ENCODE assay signal across 12 cellular contexts in the genomic region with DNA sequence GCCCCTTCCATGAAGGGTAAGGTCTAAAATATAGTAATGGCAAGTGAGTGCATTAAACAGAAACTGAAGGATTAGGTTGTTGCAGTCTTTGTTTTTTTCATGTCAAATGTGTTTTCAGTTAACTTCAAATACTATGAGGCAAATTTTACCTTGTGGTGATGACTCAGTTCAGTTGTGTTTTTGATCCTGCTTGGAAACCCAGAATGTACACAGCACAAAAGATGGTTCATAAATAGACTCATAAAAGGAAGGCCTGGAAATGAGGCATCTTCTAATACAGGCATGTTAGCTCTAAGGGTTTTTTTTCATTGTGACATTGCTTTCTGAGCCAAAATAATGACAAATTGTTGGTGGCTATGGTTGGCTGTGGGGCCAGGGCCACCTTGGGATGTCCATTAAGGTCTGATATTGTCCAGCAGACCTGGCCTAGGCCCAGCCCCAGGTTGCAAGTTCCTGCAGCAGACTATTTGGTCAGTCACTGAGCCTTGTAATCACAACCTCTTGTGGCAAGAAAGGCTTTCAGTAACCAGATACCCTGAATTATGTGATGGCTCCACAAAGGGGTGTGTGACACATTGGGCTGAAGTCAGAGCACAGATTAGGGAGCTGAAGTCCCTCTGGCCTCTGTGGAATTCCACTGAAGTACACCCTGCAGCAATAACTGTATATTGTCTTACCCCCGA.
DNase-seq lines count a peak whose midpoint lies in the region; ATAC-seq and TF ChIP-seq lines count a peak whose summit lies in the region.
"Had no signal": no experiment of that assay in that cellular context is flagged by ENCODE, and none has a peak within 500 bp of the region (broad histone marks: within the 10 kb centered on the region; RNA-seq: fewer than 3 reads in every experiment).

No MANE protein-coding gene starts in this region.

- WGBS in transverse colon (ENCODE audit: low coverage in 1 of 2), 2 donors, result 100% methylated on average over 1 of the region's 1 CpG; no CpG with 5 or more reads in 1 of the 2 donors

- peak; percentile 46 for ATAC-seq in activated CD8-positive, alpha-beta T cell treated with anti-CD3 and anti-CD28 coated beads for 36 hours
- ATAC-seq in activated CD8-positive, alpha-beta T cell treated with anti-CD3 and anti-CD28 coated beads, Interleukin-2, amount 10 ng/mL, durations not matched to agents 7 days and 5 days, result no peak
- ATAC-seq in stimulated activated effector memory CD8-positive, alpha-beta T cell treated with anti-CD3 and anti-CD28 coated beads, Interleukin-12 subunit alpha, Interleukin-12 subunit beta, amount 100 ng/mL, for 72 hours, result peak; percentile 82
- ATAC-seq in T-cell (replicated peaks in 1 of 4), result no peak
- ATAC-seq: lower lobe of right lung had no signal

- no peaks in the 10 kb centered on the region for H3K9me3 Mint-ChIP-seq in activated CD8-positive, alpha-beta T cell treated with anti-CD3 and anti-CD28 coated beads for 36 hours
- no peaks in the 10 kb centered on the region for H3K9me3 Mint-ChIP-seq in activated CD8-positive, alpha-beta T cell treated with anti-CD3 and anti-CD28 coated beads, Interleukin-2, amount 10 ng/mL, durations not matched to agents 7 days and 5 days (ENCODE audit: insufficient read depth)
- H3K9me3 Mint-ChIP-seq in stimulated activated effector memory CD8-positive, alpha-beta T cell treated with anti-CD3 and anti-CD28 coated beads, Interleukin-12 subunit alpha, Interleukin-12 subunit beta, amount 100 ng/mL, for 72 hours, result no peaks in the 10 kb centered on the region
- no peaks in the 10 kb centered on the region for H3K9me3 Mint-ChIP-seq in T-cell

- H3K27me3 ChIP-seq in SJCRH30, result no peaks in the 10 kb centered on the region
- H3K27me3 ChIP-seq in transverse colon, result no peaks in the 10 kb centered on the region
- H3K27me3 ChIP-seq in tibial artery, result peaks cover 0 to 14% of the 10 kb centered on the region in 2 donors

- DNase-seq in activated CD8-positive, alpha-beta T cell treated with anti-CD3 and anti-CD28 coated beads for 36 hours, result no peak
- DNase-seq in activated CD8-positive, alpha-beta T cell treated with anti-CD3 and anti-CD28 coated beads, Interleukin-2, amount 10 ng/mL, durations not matched to agents 7 days and 5 days, result no peak
- peak; percentile 39 to 60 for DNase-seq in SJCRH30
- peak; percentile 75 for DNase-seq in fibroblast of gingiva (ENCODE audit: low read depth)
- DNase-seq in stimulated activated effector memory CD8-positive, alpha-beta T cell treated with anti-CD3 and anti-CD28 coated beads, Interleukin-12 subunit alpha, Interleukin-12 subunit beta, amount 100 ng/mL, for 72 hours (ENCODE audit: low spot score in 2 of 2), result no peak
- DNase-seq in transverse colon, result no peak
- no peak for DNase-seq in tibial artery
- DNase-seq in T-cell, result no peak
- DNase-seq: KG1; lower lobe of right lung; NK-92 treated with Interleukin-12 subunit alpha and Interleukin-12 subunit beta, amount 100 ng/mL, for 24 hours had no signal

- CTCF ChIA-PET in activated CD8-positive, alpha-beta T cell treated with anti-CD3 and anti-CD28 coated beads for 36 hours (lab: Charles Lee), result interaction anchor here (1.4 kb wide), 1 partner anchor 8 kb away, joined by 4 read pairs; no protein-coding TSS in a partner anchor
- CTCF ChIA-PET in activated CD8-positive, alpha-beta T cell treated with anti-CD3 and anti-CD28 coated beads, Interleukin-2, amount 10 ng/mL, durations not matched to agents 7 days and 5 days (lab: Charles Lee), result interaction anchor here (1.0 kb wide), 2 partner anchors 21 to 174 kb away, joined by 3 to 5 read pairs; no protein-coding TSS in a partner anchor
- CTCF ChIA-PET in T-cell (lab: Charles Lee), result interaction anchor here in 1 of 2 donors (0.8 kb wide), 1 partner anchor 778 kb away, joined by 4 read pairs; no protein-coding TSS in a partner anchor

- H3K4me3 Mint-ChIP-seq in activated CD8-positive, alpha-beta T cell treated with anti-CD3 and anti-CD28 coated beads for 36 hours, result no peak overlapping the region
- H3K4me3 Mint-ChIP-seq in activated CD8-positive, alpha-beta T cell treated with anti-CD3 and anti-CD28 coated beads, Interleukin-2, amount 10 ng/mL, durations not matched to agents 7 days and 5 days, result no peak overlapping the region
- H3K4me3 Mint-ChIP-seq in stimulated activated effector memory CD8-positive, alpha-beta T cell treated with anti-CD3 and anti-CD28 coated beads, Interleukin-12 subunit alpha, Interleukin-12 subunit beta, amount 100 ng/mL, for 72 hours, result no peak overlapping the region
- H3K4me3 Mint-ChIP-seq in T-cell, result no peak overlapping the region
- H3K4me3 Mint-ChIP-seq: B cell had no signal

- TF ChIP-seq POLR2A in transverse colon (IDR thresholded peaks at IDR 0.05), result no peak

- in situ Hi-C loops in transverse colon (cut with MboI; ENCODE audit: low pct_ligation_motif_present in 1 of 4, low pct_unique_long_range_greater_than_20kb in 1 of 4, low sequenced_read_pairs in 3 of 4), result no loop called here

- H3K36me3 Mint-ChIP-seq in activated CD8-positive, alpha-beta T cell treated with anti-CD3 and anti-CD28 coated beads for 36 hours (ENCODE audit: low read depth), result no peaks in the 10 kb centered on the region
- no peaks in the 10 kb centered on the region for H3K36me3 Mint-ChIP-seq in activated CD8-positive, alpha-beta T cell treated with anti-CD3 and anti-CD28 coated beads, Interleukin-2, amount 10 ng/mL, durations not matched to agents 7 days and 5 days (ENCODE audit: low read depth)
- no peaks in the 10 kb centered on the region for H3K36me3 Mint-ChIP-seq in stimulated activated effector memory CD8-positive, alpha-beta T cell treated with anti-CD3 and anti-CD28 coated beads, Interleukin-12 subunit alpha, Interleukin-12 subunit beta, amount 100 ng/mL, for 72 hours
- no peaks in the 10 kb centered on the region for H3K36me3 Mint-ChIP-seq in T-cell

- intact Hi-C loops in activated CD8-positive, alpha-beta T cell treated with anti-CD3 and anti-CD28 coated beads for 36 hours (cut with micrococcal nuclease), result no loop called here
- intact Hi-C loops in transverse colon (cut with DNase I; ENCODE audit: low total_unique reads) (no loop called here), tibial artery (cut with DNase I; ENCODE audit: low total_unique reads) (no loop called here)

- peak overlapping the region; percentile 57 for H3K27ac Mint-ChIP-seq in activated CD8-positive, alpha-beta T cell treated with anti-CD3 and anti-CD28 coated beads for 36 hours
- H3K27ac Mint-ChIP-seq in activated CD8-positive, alpha-beta T cell treated with anti-CD3 and anti-CD28 coated beads, Interleukin-2, amount 10 ng/mL, durations not matched to agents 7 days and 5 days, result no peak overlapping the region
- H3K27ac Mint-ChIP-seq in stimulated activated effector memory CD8-positive, alpha-beta T cell treated with anti-CD3 and anti-CD28 coated beads, Interleukin-12 subunit alpha, Interleukin-12 subunit beta, amount 100 ng/mL, for 72 hours, result peak overlapping the region; percentile 60
- no peak overlapping the region for H3K27ac Mint-ChIP-seq in T-cell
- H3K27ac Mint-ChIP-seq: B cell had no signal

- H3K36me3 ChIP-seq in SJCRH30 (no peaks in the 10 kb centered on the region), transverse colon (no peaks in the 10 kb centered on the region), tibial artery (no peaks in the 10 kb centered on the region)
- H3K36me3 ChIP-seq: lower lobe of right lung had no signal

- peaks cover 3% of the 10 kb centered on the region for H3K27me3 Mint-ChIP-seq in activated CD8-positive, alpha-beta T cell treated with anti-CD3 and anti-CD28 coated beads for 36 hours
- peaks cover 4% of the 10 kb centered on the region for H3K27me3 Mint-ChIP-seq in activated CD8-positive, alpha-beta T cell treated with anti-CD3 and anti-CD28 coated beads, Interleukin-2, amount 10 ng/mL, durations not matched to agents 7 days and 5 days (ENCODE audit: low read depth)
- peaks cover 3 to 6% of the 10 kb centered on the region in 2 donors for H3K27me3 Mint-ChIP-seq in T-cell

- H3K9me3 ChIP-seq in SJCRH30 (replicated peaks) (no peaks in the 10 kb centered on the region), transverse colon (no peaks in the 10 kb centered on the region), tibial artery (no peaks in the 10 kb centered on the region)
- H3K9me3 ChIP-seq: lower lobe of right lung had no signal

- no peak for TF ChIP-seq EP300 in transverse colon (IDR thresholded peaks at IDR 0.05; ENCODE audit: low read depth)

- H3K4me1 ChIP-seq in SJCRH30, result peaks cover 17% of the 10 kb centered on the region
- H3K4me1 ChIP-seq in transverse colon, result peaks cover 0 to 5% (median 0%) of the 10 kb centered on the region in 4 donors
- peaks cover 0 to 3% (median 0%) of the 10 kb centered on the region in 4 donors for H3K4me1 ChIP-seq in tibial artery
- H3K4me1 ChIP-seq: lower lobe of right lung had no signal

- POLR2A ChIA-PET in activated CD8-positive, alpha-beta T cell treated with anti-CD3 and anti-CD28 coated beads for 36 hours (lab: Charles Lee), result interaction anchor here (0.8 to 1.8 kb wide), 2 partner anchors 8 to 20 kb away, joined by 3 to 4 read pairs; no protein-coding TSS in a partner anchor
- POLR2A ChIA-PET in activated CD8-positive, alpha-beta T cell treated with anti-CD3 and anti-CD28 coated beads, Interleukin-2, amount 10 ng/mL, durations not matched to agents 7 days and 5 days (lab: Charles Lee), result interaction anchor here (0.6 kb wide), 1 partner anchor 235 kb away, joined by 4 read pairs; no protein-coding TSS in a partner anchor
- POLR2A ChIA-PET in T-cell (lab: Charles Lee), result interaction anchor here in 1 of 2 donors (0.7 kb wide), 1 partner anchor 652 kb away, joined by 3 read pairs; no protein-coding TSS in a partner anchor

- peaks cover 45% of the 10 kb centered on the region for H3K4me1 Mint-ChIP-seq in activated CD8-positive, alpha-beta T cell treated with anti-CD3 and anti-CD28 coated beads for 36 hours (ENCODE audit: low read depth)
- H3K4me1 Mint-ChIP-seq in activated CD8-positive, alpha-beta T cell treated with anti-CD3 and anti-CD28 coated beads, Interleukin-2, amount 10 ng/mL, durations not matched to agents 7 days and 5 days (ENCODE audit: low read depth), result peaks cover 19% of the 10 kb centered on the region
- H3K4me1 Mint-ChIP-seq in stimulated activated effector memory CD8-positive, alpha-beta T cell treated with anti-CD3 and anti-CD28 coated beads, Interleukin-12 subunit alpha, Interleukin-12 subunit beta, amount 100 ng/mL, for 72 hours, result peaks cover 27% of the 10 kb centered on the region
- H3K4me1 Mint-ChIP-seq in T-cell, result peaks cover 9 to 13% (median 13%) of the 10 kb centered on the region in 3 donors

- H3K4me3 ChIP-seq in SJCRH30 (no peak overlapping the region), transverse colon (no peak overlapping the region), tibial artery (no peak overlapping the region)
- H3K4me3 ChIP-seq: lower lobe of right lung had no signal

- TF ChIP-seq CTCF in activated CD8-positive, alpha-beta T cell treated with anti-CD3 and anti-CD28 coated beads for 36 hours (IDR thresholded peaks at IDR 0.05), result no peak
- TF ChIP-seq CTCF in transverse colon (IDR thresholded peaks at IDR 0.05) (no peak), tibial artery (IDR thresholded peaks at IDR 0.05) (no peak)

- H3K27ac ChIP-seq in SJCRH30 (no peak overlapping the region), transverse colon (peak overlapping the region in 2 of 4 donors; percentile 40 to 54), tibial artery (no peak overlapping the region)
- H3K27ac ChIP-seq: lower lobe of right lung had no signal

Comparison
In these comparisons a context has a peak if more than half of its experiments do, and no peak if none do; other contexts are left out.
1. ATAC-seq: peak in activated CD8-positive, alpha-beta T cell treated with anti-CD3 and anti-CD28 coated beads for 36 hours (single experiment) and stimulated activated effector memory CD8-positive, alpha-beta T cell treated with anti-CD3 and anti-CD28 coated beads, Interleukin-12 subunit alpha, Interleukin-12 subunit beta, amount 100 ng/mL, for 72 hours (single experiment); none in activated CD8-positive, alpha-beta T cell treated with anti-CD3 and anti-CD28 coated beads, Interleukin-2, amount 10 ng/mL, durations not matched to agents 7 days and 5 days (single experiment) and T-cell (0 of 4).
2. H3K27ac Mint-ChIP-seq: peak in activated CD8-positive, alpha-beta T cell treated with anti-CD3 and anti-CD28 coated beads for 36 hours (single experiment) and stimulated activated effector memory CD8-positive, alpha-beta T cell treated with anti-CD3 and anti-CD28 coated beads, Interleukin-12 subunit alpha, Interleukin-12 subunit beta, amount 100 ng/mL, for 72 hours (single experiment); none in activated CD8-positive, alpha-beta T cell treated with anti-CD3 and anti-CD28 coated beads, Interleukin-2, amount 10 ng/mL, durations not matched to agents 7 days and 5 days (single experiment) and T-cell (0 of 2).
3. DNase-seq: peak in SJCRH30 (2 of 2) and fibroblast of gingiva (single experiment); none in activated CD8-positive, alpha-beta T cell treated with anti-CD3 and anti-CD28 coated beads for 36 hours (single experiment), activated CD8-positive, alpha-beta T cell treated with anti-CD3 and anti-CD28 coated beads, Interleukin-2, amount 10 ng/mL, durations not matched to agents 7 days and 5 days (single experiment), stimulated activated effector memory CD8-positive, alpha-beta T cell treated with anti-CD3 and anti-CD28 coated beads, Interleukin-12 subunit alpha, Interleukin-12 subunit beta, amount 100 ng/mL, for 72 hours (0 of 2), transverse colon (single experiment), tibial artery (0 of 2) and T-cell (0 of 34).